1 cellular context compared by ENCODE assay signal in genomic region chr3:101466465-101467309, GRCh38.
TF ChIP-seq lines count a peak whose summit lies in the region.

No MANE protein-coding gene starts in this region.

TF ChIP-seq in HepG2, 621 proteins besides CTCF, POLR2A, EP300 and RAD21 (continued from another document):
- TF ChIP-seq ZNF574 (CRISPR knock-in tag; IDR thresholded peaks at IDR 0.05) (peak; percentile 57), BRF2 (CRISPR knock-in tag; IDR thresholded peaks at IDR 0.05) (0 out of 2 replicates have a peak, but pooled peaks have one; percentile 19), BRCA1 (CRISPR knock-in tag; IDR thresholded peaks at IDR 0.05) (no peak), PRPF4 (IDR thresholded peaks at IDR 0.05; ENCODE audit: low read depth, low read length, poor library complexity, severe bottlenecking) (no peak), MAX (IDR thresholded peaks at IDR 0.05) (peak; percentile 49), KDM5B (CRISPR knock-in tag; IDR thresholded peaks at IDR 0.05; ENCODE audit: borderline replicate concordance) (peak; percentile 47; the same call in 1 of the 2 replicates), ZSCAN31 (CRISPR knock-in tag; IDR thresholded peaks at IDR 0.05; ENCODE audit: low read depth) (no peak), ZNF597 (CRISPR knock-in tag; IDR thresholded peaks at IDR 0.05) (no peak), PREB (CRISPR knock-in tag; IDR thresholded peaks at IDR 0.05) (no peak), ZBTB38 (CRISPR knock-in tag; IDR thresholded peaks at IDR 0.05) (0 out of 2 replicates have a peak, but pooled peaks have one; percentile 57), MYC (CRISPR knock-in tag; IDR thresholded peaks at IDR 0.05; ENCODE audit: borderline replicate concordance) (peak; percentile 50; the same call in 1 of the 2 replicates), ZNF772 (CRISPR knock-in tag; IDR thresholded peaks at IDR 0.05) (peak; percentile 69; the same call in 1 of the 2 replicates), ZNF564 (CRISPR knock-in tag; IDR thresholded peaks at IDR 0.05) (0 out of 2 replicates have a peak, but pooled peaks have one; percentile 23), MLXIP (CRISPR knock-in tag; IDR thresholded peaks at IDR 0.05; ENCODE audit: borderline replicate concordance) (no peak), ZNF451 (CRISPR knock-in tag; IDR thresholded peaks at IDR 0.05) (no peak), ZXDC (CRISPR knock-in tag; IDR thresholded peaks at IDR 0.05) (0 out of 2 replicates have a peak, but pooled peaks have one; percentile 39), ZNF230 (CRISPR knock-in tag; IDR thresholded peaks at IDR 0.05) (0 out of 2 replicates have a peak, but pooled peaks have one; percentile 56), TFDP2 (CRISPR knock-in tag; IDR thresholded peaks at IDR 0.05) (0 out of 2 replicates have a peak, but pooled peaks have one; percentile 22), ZNF891 (CRISPR knock-in tag; IDR thresholded peaks at IDR 0.05) (peak; percentile 79; the same call in 1 of the 2 replicates), ZNF639 (CRISPR knock-in tag; conservative IDR thresholded peaks at IDR 0.05) (no peak), SP5 (CRISPR knock-in tag; IDR thresholded peaks at IDR 0.05; ENCODE audit: borderline replicate concordance, low read depth) (peak; percentile 43; the same call in 1 of the 2 replicates), BORCS8-MEF2B (CRISPR knock-in tag; IDR thresholded peaks at IDR 0.05) (peak; percentile 43; the same call in 1 of the 2 replicates), KMT2A (CRISPR knock-in tag; IDR thresholded peaks at IDR 0.05) (peak; percentile 39; the same call in 1 of the 2 replicates), ZNF280D (CRISPR knock-in tag; IDR thresholded peaks at IDR 0.05) (peak; percentile 76; the same call in 1 of the 2 replicates), LCORL (IDR thresholded peaks at IDR 0.05) (no peak), LCORL (CRISPR knock-in tag; IDR thresholded peaks at IDR 0.05) (peak; percentile 30; the same call in 1 of the 2 replicates), ZNF841 (CRISPR knock-in tag; IDR thresholded peaks at IDR 0.05; ENCODE audit: borderline replicate concordance) (no peak), ZBTB2 (CRISPR knock-in tag; IDR thresholded peaks at IDR 0.05; ENCODE audit: low read depth) (no peak)
